23 cellular contexts compared by ENCODE assay signal in the genomic region with DNA sequence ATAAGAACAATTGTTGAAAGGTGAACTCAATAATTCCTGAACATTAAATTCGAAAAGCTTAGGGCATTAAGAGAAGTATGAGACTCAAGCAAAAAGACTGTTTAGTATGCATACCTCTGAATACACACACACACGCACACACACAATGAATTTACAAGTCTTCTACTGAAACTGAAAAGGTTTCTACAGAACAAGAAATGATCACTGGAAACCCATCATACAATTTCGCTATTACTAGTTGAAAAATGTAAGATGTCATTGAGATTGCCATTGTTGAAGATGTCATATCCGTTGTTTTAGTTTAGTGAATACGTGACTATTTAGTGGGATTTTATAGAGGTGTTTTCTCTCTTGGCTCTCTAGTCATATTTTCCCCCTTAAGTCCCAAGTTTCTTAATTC.
A peak's percentile ranks its signal among the peaks of the same experiment; 100 is the strongest.
DNase-seq lines count a peak whose midpoint lies in the region; ATAC-seq and TF ChIP-seq lines count a peak whose summit lies in the region.
"Had no signal": no experiment of that assay in that cellular context is flagged by ENCODE, and none has a peak within 500 bp of the region (broad histone marks: within the 10 kb centered on the region; RNA-seq: fewer than 3 reads in every experiment).

No MANE protein-coding gene starts in this region.

- H4K20me1 ChIP-seq in neural progenitor cell (ENCODE audit: low read depth) = no peaks in the 10 kb centered on the region

- no peak for DNase-seq in activated CD8-positive, alpha-beta memory T cell treated with anti-CD3 and anti-CD28 coated beads, Interleukin-2, amount 10 ng/mL, durations not matched to agents 7 days and 5 days
- DNase-seq in activated CD8-positive, alpha-beta memory T cell treated with anti-CD3 and anti-CD28 coated beads, Interleukin-2, amount 50 U/mL, for 4 hours = no peak
- DNase-seq in GM12864 (ENCODE audit: low read depth) = peak; percentile 21
- no peak for DNase-seq in WTC11 (ENCODE audit: low spot score)
- no peak for DNase-seq in neural progenitor cell (ENCODE audit: low spot score)
- no peak for DNase-seq in cerebellar nuclear complex (lab: John Stamatoyannopoulos, UW)
- no peak for DNase-seq in EL
- DNase-seq: BE2C; Caco-2; CD4-positive, CD25-positive, alpha-beta regulatory T cell; GF-D8; H7; HFFc6; KBM-7; NCI-H1105; NCI-H2081; NCI-H2171 treated with DMSO at 0.1 percent for 48 hours; NCI-H446 treated with DMSO at 0.1 percent for 48 hours; NCI-H69; NK-92 treated with Interleukin-12 subunit alpha and Interleukin-12 subunit beta, amount 100 ng/mL, for 24 hours had no signal

- CTCF ChIA-PET in activated CD8-positive, alpha-beta memory T cell treated with anti-CD3 and anti-CD28 coated beads, Interleukin-2, amount 10 ng/mL, durations not matched to agents 7 days and 5 days (lab: Charles Lee) = interaction anchor here (1.2 kb wide), 1 partner anchor 193 kb away, joined by 4 read pairs; no protein-coding TSS in a partner anchor
- CTCF ChIA-PET in WTC11 (lab: Charles Lee) = no interaction called here

- no peak overlapping the region for H3K4me3 Mint-ChIP-seq in activated CD8-positive, alpha-beta memory T cell treated with anti-CD3 and anti-CD28 coated beads, Interleukin-2, amount 10 ng/mL, durations not matched to agents 7 days and 5 days
- H3K4me3 Mint-ChIP-seq in WTC11 (no peak overlapping the region), neural progenitor cell (no peak overlapping the region)
- H3K4me3 Mint-ChIP-seq: CD4-positive, CD25-positive, alpha-beta regulatory T cell; HFFc6 had no signal

- ATAC-seq in activated CD8-positive, alpha-beta memory T cell treated with anti-CD3 and anti-CD28 coated beads, Interleukin-2, amount 10 ng/mL, durations not matched to agents 7 days and 5 days = peak; percentile 65
- ATAC-seq in WTC11 (no peak), GM21526 (IDR thresholded peaks at IDR 0.05; ENCODE audit: low FRiP score, unreplicated experiment) (no peak)
- ATAC-seq: HepG2, Right ventricle myocardium inferior had no signal

- H3K27ac Mint-ChIP-seq in activated CD8-positive, alpha-beta memory T cell treated with anti-CD3 and anti-CD28 coated beads, Interleukin-2, amount 10 ng/mL, durations not matched to agents 7 days and 5 days = peak overlapping the region; percentile 51
- H3K27ac Mint-ChIP-seq in WTC11 (peak overlapping the region; percentile 25), neural progenitor cell (peak overlapping the region; percentile 75)
- H3K27ac Mint-ChIP-seq: CD4-positive, CD25-positive, alpha-beta regulatory T cell; HFFc6 had no signal

- no peak overlapping the region for H2AFZ ChIP-seq in neural progenitor cell (replicated peaks)

- H3K79me2 ChIP-seq in neural progenitor cell (ENCODE audit: low read depth) = peaks cover 22% of the 10 kb centered on the region

- H3K4me3 ChIP-seq in GM12864 (ENCODE audit: low read depth, low read length) = no peak overlapping the region
- H3K4me3 ChIP-seq in neural progenitor cell = no peak overlapping the region

- TF ChIP-seq CTCF in GM12864 (IDR thresholded peaks at IDR 0.05; ENCODE audit: low read depth, low read length, missing control alignments) (no peak), WTC11 (IDR thresholded peaks at IDR 0.05) (no peak), neural progenitor cell (IDR thresholded peaks at IDR 0.05) (no peak)

- peak overlapping the region; percentile 50 for H3K27ac ChIP-seq in neural progenitor cell

- peaks cover 25% of the 10 kb centered on the region for H3F3A ChIP-seq in neural progenitor cell (ENCODE audit: low read depth)

- H3K27me3 Mint-ChIP-seq in activated CD8-positive, alpha-beta memory T cell treated with anti-CD3 and anti-CD28 coated beads, Interleukin-2, amount 10 ng/mL, durations not matched to agents 7 days and 5 days = peaks cover 8% of the 10 kb centered on the region
- peaks cover 8% of the 10 kb centered on the region; the same call in 1 of the 2 replicates for H3K27me3 Mint-ChIP-seq in WTC11 (ENCODE audit: low read depth)
- no peaks in the 10 kb centered on the region for H3K27me3 Mint-ChIP-seq in neural progenitor cell (ENCODE audit: insufficient read depth, low read depth)

- peak overlapping the region; percentile 31 for H3K4me2 ChIP-seq in neural progenitor cell

- no peaks in the 10 kb centered on the region for H3K9me3 ChIP-seq in neural progenitor cell (ENCODE audit: low read depth)
- H3K9me3 ChIP-seq: BE2C, Caco-2 had no signal

- no peaks in the 10 kb centered on the region for H3K27me3 ChIP-seq in neural progenitor cell

- peaks cover 2% of the 10 kb centered on the region for H3K36me3 Mint-ChIP-seq in activated CD8-positive, alpha-beta memory T cell treated with anti-CD3 and anti-CD28 coated beads, Interleukin-2, amount 10 ng/mL, durations not matched to agents 7 days and 5 days
- H3K36me3 Mint-ChIP-seq in WTC11 (peaks cover 15% of the 10 kb centered on the region), neural progenitor cell (no peaks in the 10 kb centered on the region)

- H3K9me3 Mint-ChIP-seq in activated CD8-positive, alpha-beta memory T cell treated with anti-CD3 and anti-CD28 coated beads, Interleukin-2, amount 10 ng/mL, durations not matched to agents 7 days and 5 days (ENCODE audit: low read depth) = peaks cover 2% of the 10 kb centered on the region
- peaks cover 17% of the 10 kb centered on the region for H3K9me3 Mint-ChIP-seq in WTC11
- peaks cover 3% of the 10 kb centered on the region for H3K9me3 Mint-ChIP-seq in neural progenitor cell
- H3K9me3 Mint-ChIP-seq: HFFc6 had no signal

- peaks cover 37% of the 10 kb centered on the region for H3K4me1 ChIP-seq in neural progenitor cell
- H3K4me1 ChIP-seq: BE2C, Caco-2 had no signal

- POLR2A ChIA-PET in WTC11 (lab: Charles Lee) = no interaction called here

- no peaks in the 10 kb centered on the region for H3K36me3 ChIP-seq in neural progenitor cell
- H3K36me3 ChIP-seq: BE2C had no signal

- H3K4me1 Mint-ChIP-seq in activated CD8-positive, alpha-beta memory T cell treated with anti-CD3 and anti-CD28 coated beads, Interleukin-2, amount 10 ng/mL, durations not matched to agents 7 days and 5 days = peaks cover 20% of the 10 kb centered on the region
- H3K4me1 Mint-ChIP-seq in WTC11 (peaks cover 23% of the 10 kb centered on the region), neural progenitor cell (peaks cover 18% of the 10 kb centered on the region)

- no peak overlapping the region for H3K9ac ChIP-seq in neural progenitor cell

TF ChIP-seq in WTC11, 78 proteins besides CTCF, POLR2A, EP300 and RAD21 (continues in another document):
- TF ChIP-seq, protein P1, sequence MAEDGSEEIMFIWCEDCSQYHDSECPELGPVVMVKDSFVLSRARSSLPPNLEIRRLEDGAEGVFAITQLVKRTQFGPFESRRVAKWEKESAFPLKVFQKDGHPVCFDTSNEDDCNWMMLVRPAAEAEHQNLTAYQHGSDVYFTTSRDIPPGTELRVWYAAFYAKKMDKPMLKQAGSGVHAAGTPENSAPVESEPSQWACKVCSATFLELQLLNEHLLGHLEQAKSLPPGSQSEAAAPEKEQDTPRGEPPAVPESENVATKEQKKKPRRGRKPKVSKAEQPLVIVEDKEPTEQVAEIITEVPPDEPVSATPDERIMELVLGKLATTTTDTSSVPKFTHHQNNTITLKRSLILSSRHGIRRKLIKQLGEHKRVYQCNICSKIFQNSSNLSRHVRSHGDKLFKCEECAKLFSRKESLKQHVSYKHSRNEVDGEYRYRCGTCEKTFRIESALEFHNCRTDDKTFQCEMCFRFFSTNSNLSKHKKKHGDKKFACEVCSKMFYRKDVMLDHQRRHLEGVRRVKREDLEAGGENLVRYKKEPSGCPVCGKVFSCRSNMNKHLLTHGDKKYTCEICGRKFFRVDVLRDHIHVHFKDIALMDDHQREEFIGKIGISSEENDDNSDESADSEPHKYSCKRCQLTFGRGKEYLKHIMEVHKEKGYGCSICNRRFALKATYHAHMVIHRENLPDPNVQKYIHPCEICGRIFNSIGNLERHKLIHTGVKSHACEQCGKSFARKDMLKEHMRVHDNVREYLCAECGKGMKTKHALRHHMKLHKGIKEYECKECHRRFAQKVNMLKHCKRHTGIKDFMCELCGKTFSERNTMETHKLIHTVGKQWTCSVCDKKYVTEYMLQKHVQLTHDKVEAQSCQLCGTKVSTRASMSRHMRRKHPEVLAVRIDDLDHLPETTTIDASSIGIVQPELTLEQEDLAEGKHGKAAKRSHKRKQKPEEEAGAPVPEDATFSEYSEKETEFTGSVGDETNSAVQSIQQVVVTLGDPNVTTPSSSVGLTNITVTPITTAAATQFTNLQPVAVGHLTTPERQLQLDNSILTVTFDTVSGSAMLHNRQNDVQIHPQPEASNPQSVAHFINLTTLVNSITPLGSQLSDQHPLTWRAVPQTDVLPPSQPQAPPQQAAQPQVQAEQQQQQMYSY (CRISPR knock-in tag; IDR thresholded peaks at IDR 0.05) = no peak
- TF ChIP-seq ESRRA (CRISPR knock-in tag; IDR thresholded peaks at IDR 0.05; ENCODE audit: borderline replicate concordance) = no peak
- TF ChIP-seq, protein P2, sequence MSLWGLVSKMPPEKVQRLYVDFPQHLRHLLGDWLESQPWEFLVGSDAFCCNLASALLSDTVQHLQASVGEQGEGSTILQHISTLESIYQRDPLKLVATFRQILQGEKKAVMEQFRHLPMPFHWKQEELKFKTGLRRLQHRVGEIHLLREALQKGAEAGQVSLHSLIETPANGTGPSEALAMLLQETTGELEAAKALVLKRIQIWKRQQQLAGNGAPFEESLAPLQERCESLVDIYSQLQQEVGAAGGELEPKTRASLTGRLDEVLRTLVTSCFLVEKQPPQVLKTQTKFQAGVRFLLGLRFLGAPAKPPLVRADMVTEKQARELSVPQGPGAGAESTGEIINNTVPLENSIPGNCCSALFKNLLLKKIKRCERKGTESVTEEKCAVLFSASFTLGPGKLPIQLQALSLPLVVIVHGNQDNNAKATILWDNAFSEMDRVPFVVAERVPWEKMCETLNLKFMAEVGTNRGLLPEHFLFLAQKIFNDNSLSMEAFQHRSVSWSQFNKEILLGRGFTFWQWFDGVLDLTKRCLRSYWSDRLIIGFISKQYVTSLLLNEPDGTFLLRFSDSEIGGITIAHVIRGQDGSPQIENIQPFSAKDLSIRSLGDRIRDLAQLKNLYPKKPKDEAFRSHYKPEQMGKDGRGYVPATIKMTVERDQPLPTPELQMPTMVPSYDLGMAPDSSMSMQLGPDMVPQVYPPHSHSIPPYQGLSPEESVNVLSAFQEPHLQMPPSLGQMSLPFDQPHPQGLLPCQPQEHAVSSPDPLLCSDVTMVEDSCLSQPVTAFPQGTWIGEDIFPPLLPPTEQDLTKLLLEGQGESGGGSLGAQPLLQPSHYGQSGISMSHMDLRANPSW (CRISPR knock-in tag; conservative IDR thresholded peaks at IDR 0.05; ENCODE audit: low read depth) = no peak
- TF ChIP-seq, protein P3, sequence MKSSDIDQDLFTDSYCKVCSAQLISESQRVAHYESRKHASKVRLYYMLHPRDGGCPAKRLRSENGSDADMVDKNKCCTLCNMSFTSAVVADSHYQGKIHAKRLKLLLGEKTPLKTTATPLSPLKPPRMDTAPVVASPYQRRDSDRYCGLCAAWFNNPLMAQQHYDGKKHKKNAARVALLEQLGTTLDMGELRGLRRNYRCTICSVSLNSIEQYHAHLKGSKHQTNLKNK (CRISPR knock-in tag; IDR thresholded peaks at IDR 0.05) = no peak
- no peak for TF ChIP-seq KAT7 (CRISPR knock-in tag; IDR thresholded peaks at IDR 0.05; ENCODE audit: borderline replicate concordance)
- TF ChIP-seq MXD4 (CRISPR knock-in tag; IDR thresholded peaks at IDR 0.05; ENCODE audit: borderline replicate concordance) = no peak
- TF ChIP-seq TEAD1 (CRISPR knock-in tag; IDR thresholded peaks at IDR 0.05) = no peak
- no peak for TF ChIP-seq NFE2L1 (CRISPR knock-in tag; IDR thresholded peaks at IDR 0.05)

Comparison
In these comparisons a context has a peak if more than half of its experiments do, and no peak if none do; other contexts are left out.
1. H3K27ac Mint-ChIP-seq: peak in every context shown above with its lines; median percentile 75 in neural progenitor cell; 51 in activated CD8-positive, alpha-beta memory T cell treated with anti-CD3 and anti-CD28 coated beads, Interleukin-2, amount 10 ng/mL, durations not matched to agents 7 days and 5 days; 25 in WTC11.